Comparison of ENCODE assay signal across 1 cellular context in genomic region chr14:69937367-69937777, GRCh38.
TF ChIP-seq lines count a peak whose summit lies in the region.

No MANE protein-coding gene starts in this region.

TF ChIP-seq in liver, 16 proteins besides CTCF, POLR2A, EP300 and RAD21 (continued from another document):
- TF ChIP-seq REST (IDR thresholded peaks at IDR 0.05) (peak; percentile 56), HNF4G (IDR thresholded peaks at IDR 0.05) (no peak), FOXA1 (IDR thresholded peaks at IDR 0.05) (peak; percentile 46), EGR1 (IDR thresholded peaks at IDR 0.05; ENCODE audit: low read depth in 2 of 2) (peak in 1 of 2 donors; percentile 66)
